Comparison of ENCODE assay signal across 8 cellular contexts in the genomic region with DNA sequence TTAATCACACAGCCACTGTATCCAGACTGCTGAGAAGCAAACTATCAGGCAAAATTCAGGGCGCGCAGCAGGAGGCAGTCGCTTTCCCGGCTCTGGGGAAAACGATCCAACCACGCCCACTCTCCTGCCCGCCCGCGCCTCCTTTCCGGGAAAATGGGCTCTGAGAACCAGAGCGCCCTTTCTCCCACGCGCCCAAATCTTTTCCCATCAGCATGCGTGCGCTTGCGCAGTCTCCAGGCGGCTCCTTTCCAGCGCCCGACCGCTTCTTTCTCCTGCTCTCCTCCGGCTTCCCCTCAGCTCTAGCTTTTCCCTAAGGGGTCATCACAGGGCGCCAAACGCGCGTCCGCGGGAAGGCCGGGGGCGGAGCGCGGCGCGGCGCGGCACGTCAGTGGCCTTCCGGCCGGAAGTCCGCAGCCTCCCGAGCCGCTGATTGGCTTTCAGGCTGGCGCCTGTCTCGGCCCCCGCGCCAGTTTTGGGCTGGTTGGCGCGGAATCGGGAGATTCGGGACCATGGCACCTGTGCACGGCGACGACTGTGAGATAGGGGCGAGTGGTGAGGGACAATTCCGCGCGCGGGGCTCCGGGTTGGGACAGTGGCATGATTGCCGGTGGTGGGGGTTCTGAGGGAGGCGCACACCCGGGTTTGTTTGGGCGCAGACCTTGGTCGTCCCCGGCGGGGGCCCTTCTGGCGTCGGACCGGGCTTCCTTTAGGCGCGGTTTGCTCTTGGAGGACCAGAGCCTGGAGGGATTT. TPM values are rescaled to one million over a fixed set of nuclear protein-coding genes. Genes with fewer than 3 reads are reported as not detected.
DNase-seq lines count a peak whose midpoint lies in the region; ATAC-seq and TF ChIP-seq lines count a peak whose summit lies in the region.

A gene with protein sequence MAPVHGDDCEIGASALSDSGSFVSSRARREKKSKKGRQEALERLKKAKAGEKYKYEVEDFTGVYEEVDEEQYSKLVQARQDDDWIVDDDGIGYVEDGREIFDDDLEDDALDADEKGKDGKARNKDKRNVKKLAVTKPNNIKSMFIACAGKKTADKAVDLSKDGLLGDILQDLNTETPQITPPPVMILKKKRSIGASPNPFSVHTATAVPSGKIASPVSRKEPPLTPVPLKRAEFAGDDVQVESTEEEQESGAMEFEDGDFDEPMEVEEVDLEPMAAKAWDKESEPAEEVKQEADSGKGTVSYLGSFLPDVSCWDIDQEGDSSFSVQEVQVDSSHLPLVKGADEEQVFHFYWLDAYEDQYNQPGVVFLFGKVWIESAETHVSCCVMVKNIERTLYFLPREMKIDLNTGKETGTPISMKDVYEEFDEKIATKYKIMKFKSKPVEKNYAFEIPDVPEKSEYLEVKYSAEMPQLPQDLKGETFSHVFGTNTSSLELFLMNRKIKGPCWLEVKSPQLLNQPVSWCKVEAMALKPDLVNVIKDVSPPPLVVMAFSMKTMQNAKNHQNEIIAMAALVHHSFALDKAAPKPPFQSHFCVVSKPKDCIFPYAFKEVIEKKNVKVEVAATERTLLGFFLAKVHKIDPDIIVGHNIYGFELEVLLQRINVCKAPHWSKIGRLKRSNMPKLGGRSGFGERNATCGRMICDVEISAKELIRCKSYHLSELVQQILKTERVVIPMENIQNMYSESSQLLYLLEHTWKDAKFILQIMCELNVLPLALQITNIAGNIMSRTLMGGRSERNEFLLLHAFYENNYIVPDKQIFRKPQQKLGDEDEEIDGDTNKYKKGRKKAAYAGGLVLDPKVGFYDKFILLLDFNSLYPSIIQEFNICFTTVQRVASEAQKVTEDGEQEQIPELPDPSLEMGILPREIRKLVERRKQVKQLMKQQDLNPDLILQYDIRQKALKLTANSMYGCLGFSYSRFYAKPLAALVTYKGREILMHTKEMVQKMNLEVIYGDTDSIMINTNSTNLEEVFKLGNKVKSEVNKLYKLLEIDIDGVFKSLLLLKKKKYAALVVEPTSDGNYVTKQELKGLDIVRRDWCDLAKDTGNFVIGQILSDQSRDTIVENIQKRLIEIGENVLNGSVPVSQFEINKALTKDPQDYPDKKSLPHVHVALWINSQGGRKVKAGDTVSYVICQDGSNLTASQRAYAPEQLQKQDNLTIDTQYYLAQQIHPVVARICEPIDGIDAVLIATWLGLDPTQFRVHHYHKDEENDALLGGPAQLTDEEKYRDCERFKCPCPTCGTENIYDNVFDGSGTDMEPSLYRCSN (N-terminal part only) (plus strand): TSS at position 466 of the 750 bp plus-strand sequence. CDS start 44 bp downstream, at position 510.

- peak within 1 kb of the TSS; percentile 91 for H3K9ac ChIP-seq in MM.1S (ENCODE audit: low read length)

- H3K4me3 Mint-ChIP-seq in neural crest cell, result peak within 1 kb of the TSS; percentile 96

- intact Hi-C loops in stomach (cut with DNase I; ENCODE audit: low total_unique reads), result no loop called here

- H3K4me3 ChIP-seq in MM.1S (ENCODE audit: low read length) (peak within 1 kb of the TSS; percentile 84), stomach (peak within 1 kb of the TSS; percentile 52 to 73 (median 67))

- 0 to 34% (median 7%) methylated on average over 18 to 70 of the region's 70 CpGs for WGBS in stomach, 5 donors

- H3K9me3 Mint-ChIP-seq in neural crest cell, result no peaks in the 10 kb centered on the region

- peaks cover 52% of the 10 kb centered on the region for H3K4me1 Mint-ChIP-seq in neural crest cell

- no peak for TF ChIP-seq POLR2A in stomach (IDR thresholded peaks at IDR 0.05)

- no peaks in the 10 kb centered on the region for H3K27me3 Mint-ChIP-seq in neural crest cell (ENCODE audit: low read depth)

- H3K36me3 Mint-ChIP-seq in neural crest cell (ENCODE audit: low read depth), result peaks cover 3% of the 10 kb centered on the region

- H3K36me3 ChIP-seq in MM.1S (replicated peaks; ENCODE audit: insufficient read depth, low read length) (no peaks in the 10 kb centered on the region), stomach (no peaks in the 10 kb centered on the region)

- peaks cover 49% of the 10 kb centered on the region for H3K79me2 ChIP-seq in MM.1S (ENCODE audit: low read length)

- H3K27ac Mint-ChIP-seq in neural crest cell (ENCODE audit: unreplicated experiment), result peak within 1 kb of the TSS; percentile 97

- H3K9me3 ChIP-seq in MM.1S (replicated peaks; ENCODE audit: insufficient read depth, low read length) (no peaks in the 10 kb centered on the region), stomach (no peaks in the 10 kb centered on the region)

- DNase-seq in GDM1 (lab: John Stamatoyannopoulos, UW), result peak; percentile 92
- peak; percentile 92 for DNase-seq in HCEC 1CT
- DNase-seq in MM.1S, result peak; percentile 88
- peak; percentile 91 for DNase-seq in SIG-M5 treated with dmso at 0.1 percent for 504 hours (lab: John Stamatoyannopoulos, UW; ENCODE audit: unreplicated experiment)
- peak; percentile 9 to 48 (median 32) for DNase-seq in activated naive CD4-positive, alpha-beta T cell (lab: John Stamatoyannopoulos, UW)
- DNase-seq in foreskin keratinocyte, result peak; percentile 85 to 89
- DNase-seq in neural crest cell (ENCODE audit: low read depth, low spot score), result peak; percentile 98
- peak; percentile 91 for DNase-seq in stomach

- H3K27me3 ChIP-seq in MM.1S (replicated peaks; ENCODE audit: insufficient read depth, low read length), result no peaks in the 10 kb centered on the region
- no peaks in the 10 kb centered on the region for H3K27me3 ChIP-seq in foreskin keratinocyte
- H3K27me3 ChIP-seq in stomach, result no peaks in the 10 kb centered on the region

- peaks cover 14% of the 10 kb centered on the region for H3F3A ChIP-seq in MM.1S (ENCODE audit: insufficient read depth, low read length)

- TF ChIP-seq CTCF in MM.1S (IDR thresholded peaks at IDR 0.05; ENCODE audit: low read length) (0 out of 2 replicates have a peak, but pooled peaks have one; percentile 4), foreskin keratinocyte (conservative IDR thresholded peaks at IDR 0.05) (peak; percentile 61), neural crest cell (conservative IDR thresholded peaks at IDR 0.05) (no peak), stomach (IDR thresholded peaks at IDR 0.05) (peak in 1 of 7 experiments; percentile 16)

- TF ChIP-seq EP300 in stomach (IDR thresholded peaks at IDR 0.05), result no peak

- H3K27ac ChIP-seq in MM.1S (ENCODE audit: low read length) (peak within 1 kb of the TSS; percentile 68; the same call in 1 of the 2 replicates), foreskin keratinocyte (peak within 1 kb of the TSS; percentile 61), stomach (peak within 1 kb of the TSS; percentile 70 to 89 (median 82))

- no peaks in the 10 kb centered on the region for H3K9me2 ChIP-seq in MM.1S (replicated peaks; ENCODE audit: insufficient read depth, low read length)

- peaks cover 17% of the 10 kb centered on the region for H3K4me1 ChIP-seq in MM.1S (ENCODE audit: low read length)
- no peaks in the 10 kb centered on the region for H3K4me1 ChIP-seq in foreskin keratinocyte
- peaks cover 0 to 21% (median 8%) of the 10 kb centered on the region in 4 donors for H3K4me1 ChIP-seq in stomach

- H3K4me2 ChIP-seq in MM.1S (ENCODE audit: low read depth, low read length), result peak within 1 kb of the TSS; percentile 77

- H4K20me1 ChIP-seq in MM.1S (ENCODE audit: insufficient read depth, low read length), result no peaks in the 10 kb centered on the region

- peak; percentile 97 for ATAC-seq in foreskin keratinocyte

- peak within 1 kb of the TSS; percentile 48; the same call in 1 of the 2 replicates for H2AFZ ChIP-seq in MM.1S (ENCODE audit: low read length)

RNA-seq across cellular contexts. Expression of the gene that starts here (rescaled TPM):
- 17.3 and 19.3 TPM in 2 replicates for total RNA-seq in foreskin keratinocyte
- 4.1 and 5.3 TPM in 2 replicates for polyA plus RNA-seq in foreskin keratinocyte
- 76.5 and 77.7 TPM in 2 replicates for total RNA-seq in neural crest cell
- 10 to 100 TPM in 3 of 5 donors, 1 to 10 TPM in 2; 8.5 to 32.9 (median 22.3) TPM for total RNA-seq in stomach
- 1 to 10 TPM; 2.7 to 3.3 (median 3.1) TPM for polyA plus RNA-seq in stomach

Comparison
In these comparisons a context has a peak if more than half of its experiments do, and no peak if none do; other contexts are left out.
1. Peak in every context shown above with its lines: DNase-seq, ATAC-seq, H3K4me3 ChIP-seq and H3K27ac ChIP-seq.
2. DNase-seq: peak in every context shown above with its lines; median percentile 98 in neural crest cell; 92 in GDM1; 92 in HCEC 1CT; 91 in SIG-M5 treated with dmso at 0.1 percent for 504 hours; 91 in stomach; 88 in MM.1S; 87 in foreskin keratinocyte; 32 in activated naive CD4-positive, alpha-beta T cell.